ENCODE assay signal across 17 cellular contexts in the genomic region with DNA sequence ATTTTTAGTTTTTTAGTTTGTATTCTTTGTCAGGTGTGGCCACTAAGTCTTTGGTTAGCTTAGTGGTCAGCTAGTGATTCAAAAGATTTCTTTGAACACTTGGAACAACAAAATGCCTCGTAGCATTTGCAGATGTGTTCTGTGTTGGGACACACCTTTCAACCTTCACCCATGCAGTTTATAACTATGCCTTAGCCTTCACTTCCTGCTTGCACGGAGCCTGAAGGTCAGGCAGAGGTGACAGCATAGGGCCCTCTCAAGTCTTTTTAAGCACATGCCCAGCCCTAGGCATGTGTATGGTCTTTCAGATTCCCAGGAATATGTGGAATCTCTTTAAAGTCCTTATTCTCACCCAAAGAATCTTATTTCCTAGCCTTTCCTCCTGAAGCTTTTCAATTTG. TPM values are rescaled to one million over a fixed set of nuclear protein-coding genes. Genes with fewer than 3 reads are reported as not detected.
"Had no signal": no experiment of that assay in that cellular context is flagged by ENCODE, and none has a peak within 500 bp of the region (broad histone marks: within the 10 kb centered on the region; RNA-seq: fewer than 3 reads in every experiment).

No MANE protein-coding gene starts in this region.

- H3K27ac Mint-ChIP-seq: activated CD4-positive, alpha-beta memory T cell treated with anti-CD3 and anti-CD28 coated beads, Interleukin-2, amount 10 ng/mL, durations not matched to agents 7 days and 5 days; activated naive CD4-positive, alpha-beta T cell treated with anti-CD3 and anti-CD28 coated beads, Interleukin-2, amount 50 U/mL, for 24 hours; nephron progenitor cell had no signal

- H3K9me3 Mint-ChIP-seq: activated CD4-positive, alpha-beta memory T cell treated with anti-CD3 and anti-CD28 coated beads, Interleukin-2, amount 10 ng/mL, durations not matched to agents 7 days and 5 days had no signal

- H3K4me1 Mint-ChIP-seq: nephron progenitor cell had no signal

- DNase-seq: activated CD4-positive, alpha-beta memory T cell treated with anti-CD3 and anti-CD28 coated beads, Interleukin-2, amount 10 ng/mL, durations not matched to agents 7 days and 5 days; activated CD8-positive, alpha-beta memory T cell treated with anti-CD3 and anti-CD28 coated beads, Interleukin-2, amount 50 U/mL, for 48 hours; anterior cingulate cortex; hypothalamus; nephron progenitor cell; psoas muscle; SK-N-SH; stimulated activated CD4-positive, alpha-beta T cell treated with anti-CD3 and anti-CD28 coated beads, Interleukin-2, amount 100 ng/mL, for 24 hours; stimulated activated naive CD4-positive, alpha-beta T cell; substantia nigra; trophoblast cell had no signal

- H3K27me3 ChIP-seq: dorsolateral prefrontal cortex had no signal

- H3K27ac ChIP-seq: dorsolateral prefrontal cortex, psoas muscle had no signal

- ATAC-seq: esophagus mucosa, psoas muscle, sciatic nerve had no signal

- H3K27me3 Mint-ChIP-seq: activated CD4-positive, alpha-beta memory T cell treated with anti-CD3 and anti-CD28 coated beads, Interleukin-2, amount 10 ng/mL, durations not matched to agents 7 days and 5 days; activated naive CD4-positive, alpha-beta T cell treated with anti-CD3 and anti-CD28 coated beads, Interleukin-2, amount 50 U/mL, for 24 hours had no signal

- H3K4me3 Mint-ChIP-seq: activated CD4-positive, alpha-beta memory T cell treated with anti-CD3 and anti-CD28 coated beads, Interleukin-2, amount 10 ng/mL, durations not matched to agents 7 days and 5 days; activated naive CD4-positive, alpha-beta T cell treated with anti-CD3 and anti-CD28 coated beads, Interleukin-2, amount 50 U/mL, for 24 hours; nephron progenitor cell had no signal

- H3K9ac ChIP-seq: SK-N-SH had no signal

- H3K4me3 ChIP-seq: dorsolateral prefrontal cortex, lung, psoas muscle had no signal

RNA-seq across cellular contexts. Expression of gene PLAC9, which starts 17.6 kb away (rescaled TPM):
- total RNA-seq: activated CD4-positive, alpha-beta memory T cell treated with anti-CD3 and anti-CD28 coated beads, Interleukin-2, amount 10 ng/mL, durations not matched to agents 7 days and 5 days; T-helper 2 cell treated with Interferon-gamma antibody and Interleukin-4, amounts not matched to agents 100 ng/mL and 5 ng/mL, for 36 hours had no signal
